8 cellular contexts compared by ENCODE assay signal in the genomic region with DNA sequence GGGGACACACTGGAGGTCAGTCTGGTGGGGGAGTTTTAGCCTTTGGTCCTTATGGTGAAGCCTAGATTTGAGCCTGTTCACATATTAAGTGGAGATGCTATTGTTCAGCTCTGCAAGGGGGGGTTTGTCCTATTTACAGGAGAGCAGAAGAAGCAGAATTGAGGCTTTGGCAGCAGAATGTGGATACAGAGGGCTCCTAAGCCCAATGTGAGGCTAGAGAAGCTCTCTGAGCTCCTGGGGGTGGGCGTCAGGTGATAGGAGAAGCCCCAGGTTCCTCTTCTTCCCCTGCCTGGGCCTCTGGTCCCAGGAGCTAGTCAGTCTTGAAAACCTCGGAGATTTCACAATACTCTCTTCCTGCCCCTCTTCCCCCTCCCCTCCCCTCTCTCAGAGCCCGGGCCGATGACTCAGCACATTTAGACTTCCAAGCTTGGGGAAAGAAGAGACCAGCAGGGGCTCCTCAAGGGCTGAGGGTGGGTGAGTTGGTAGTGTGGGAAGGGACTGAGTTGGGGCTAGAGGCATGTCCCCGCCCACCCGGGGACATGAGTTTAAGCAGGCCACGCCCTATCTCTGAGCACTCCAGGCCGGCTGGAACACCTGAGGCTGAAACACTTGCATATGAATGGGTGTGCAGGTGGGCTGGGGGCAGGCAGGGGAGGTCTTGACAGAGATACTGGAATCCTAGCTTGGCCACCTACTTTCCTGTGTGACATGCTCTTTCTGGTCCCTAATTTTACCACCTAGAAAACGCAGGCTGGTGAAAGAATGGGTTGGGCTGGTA. TPM values are rescaled to one million over a fixed set of nuclear protein-coding genes. Genes with fewer than 3 reads are reported as not detected.
A peak's percentile ranks its signal among the peaks of the same experiment; 100 is the strongest.
DNase-seq lines count a peak whose midpoint lies in the region; ATAC-seq lines count a peak whose summit lies in the region.

No MANE protein-coding gene starts in this region.

- in situ Hi-C loops in T47D (cut with HindIII; ENCODE audit: low pct_unique_long_range_greater_than_20kb, low sequenced_read_pairs): no loop called here

- peaks cover 29% of the 10 kb centered on the region for H3K36me3 ChIP-seq in MG63
- H3K36me3 ChIP-seq in skeletal muscle satellite cell (ENCODE audit: insufficient read depth, low read length): peaks cover 31% of the 10 kb centered on the region

- H3K4me1 ChIP-seq in skeletal muscle satellite cell (ENCODE audit: control insufficient read depth, insufficient read depth, low read length): peaks cover 24% of the 10 kb centered on the region

- peak overlapping the region; percentile 73 for H3K9ac ChIP-seq in skeletal muscle satellite cell (ENCODE audit: low read depth, low read length)

- H3K27me3 ChIP-seq in MG63: no peaks in the 10 kb centered on the region
- H3K27me3 ChIP-seq in skeletal muscle satellite cell (ENCODE audit: control insufficient read depth, insufficient read depth, low read length): no peaks in the 10 kb centered on the region

- no peaks in the 10 kb centered on the region for H3K9me3 ChIP-seq in MG63
- H3K9me3 ChIP-seq in skeletal muscle satellite cell (replicated peaks; ENCODE audit: low read length): no peaks in the 10 kb centered on the region

- H3K4me3 ChIP-seq in MG63 (peak overlapping the region; percentile 86), skeletal muscle satellite cell (ENCODE audit: low read length) (peak overlapping the region; percentile 72)

- no peak for ATAC-seq in HG03025 (IDR thresholded peaks at IDR 0.05; ENCODE audit: low FRiP score, unreplicated experiment)

- peak overlapping the region; percentile 83 for H3K4me2 ChIP-seq in skeletal muscle satellite cell (ENCODE audit: low read length)

- DNase-seq in DMS79 (lab: John Stamatoyannopoulos, UW) (peak; percentile 72), MG63 (peak; percentile 89), T-helper 9 cell (peak; percentile 24), T47D (ENCODE audit: low read depth in 1 of 2, low spot score in 1 of 2) (peak; percentile 37 to 92), iPS-NIHi11 (ENCODE audit: low spot score) (peak; percentile 70), germinal center (ENCODE audit: low spot score) (no peak)

RNA-seq across cellular contexts. Expression of a gene that starts 3.4 kb away (rescaled TPM):
- 41.4 and 49.3 TPM in 2 replicates for total RNA-seq in MG63 (2014; rRNA removed; shearing (Covaris generic); ENCODE audit: low replicate concordance)
- 35.5 and 38.7 TPM in 2 replicates for total RNA-seq in skeletal muscle satellite cell (2012; rRNA removed)

RNA-seq across cellular contexts. Expression of a gene that starts 19.0 kb away (rescaled TPM):
- total RNA-seq in MG63 (2014; rRNA removed; shearing (Covaris generic); ENCODE audit: low replicate concordance): 0.30 and 0.59 TPM in 2 replicates
- total RNA-seq in skeletal muscle satellite cell (2012; rRNA removed): 0.25 and 0.44 TPM in 2 replicates

RNA-seq across cellular contexts. Expression of a gene that starts 34.0 kb away (rescaled TPM):
- total RNA-seq in MG63 (2014; rRNA removed; shearing (Covaris generic); ENCODE audit: low replicate concordance): 1.9 TPM in 1 of 2 replicates, not detected in the other
- total RNA-seq in skeletal muscle satellite cell (2012; rRNA removed): 16.2 and 19.2 TPM in 2 replicates

RNA-seq across cellular contexts. Expression of a gene that starts 37.7 kb away (rescaled TPM):
- 15.7 and 20.3 TPM in 2 replicates for total RNA-seq in MG63 (2014; rRNA removed; shearing (Covaris generic); ENCODE audit: low replicate concordance)
- 5.2 and 9.9 TPM in 2 replicates for total RNA-seq in skeletal muscle satellite cell (2012; rRNA removed)

RNA-seq across cellular contexts. Expression of a gene that starts 39.9 kb away (rescaled TPM):
- total RNA-seq in MG63 (2014; rRNA removed; shearing (Covaris generic); ENCODE audit: low replicate concordance): 35.9 and 43.1 TPM in 2 replicates
- 37.8 and 39.0 TPM in 2 replicates for total RNA-seq in skeletal muscle satellite cell (2012; rRNA removed)
